Comparison of ENCODE assay signal across 1 cellular context in the genomic region with DNA sequence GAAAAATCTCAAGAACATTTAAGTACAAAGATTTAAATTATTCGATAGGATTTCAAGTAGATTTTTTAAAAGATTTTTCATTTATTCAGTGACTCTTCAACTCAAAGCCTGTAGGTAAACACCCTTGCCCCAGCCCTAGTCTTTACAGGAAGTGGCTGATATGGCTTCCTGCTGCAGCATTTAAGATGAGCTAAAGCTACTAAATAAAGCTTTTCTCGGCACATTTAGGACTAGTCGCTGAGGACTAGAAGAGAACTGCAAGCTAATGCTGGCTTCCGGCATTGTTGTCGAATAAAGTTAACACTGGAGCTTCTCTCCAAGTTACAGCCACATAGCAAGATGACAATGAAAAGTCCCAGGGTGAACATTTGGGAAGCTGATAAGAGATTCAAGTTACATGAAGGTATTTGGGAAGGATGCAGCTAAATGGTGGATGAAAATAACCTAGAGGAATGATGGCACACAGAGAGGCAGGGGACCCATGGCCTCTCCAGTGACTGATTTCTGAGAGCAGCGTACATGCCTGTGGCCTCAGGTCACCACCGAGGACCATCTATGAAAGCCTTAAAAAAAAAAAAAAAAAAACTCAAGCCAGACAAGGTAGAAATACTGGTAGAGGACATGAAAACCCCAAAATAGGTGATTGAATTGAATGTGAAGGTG.
TF ChIP-seq lines count a peak whose summit lies in the region.

No MANE protein-coding gene starts in this region.

TF ChIP-seq in WTC11, 78 proteins besides CTCF, POLR2A, EP300 and RAD21 (continued from another document):
- TF ChIP-seq, protein P1, sequence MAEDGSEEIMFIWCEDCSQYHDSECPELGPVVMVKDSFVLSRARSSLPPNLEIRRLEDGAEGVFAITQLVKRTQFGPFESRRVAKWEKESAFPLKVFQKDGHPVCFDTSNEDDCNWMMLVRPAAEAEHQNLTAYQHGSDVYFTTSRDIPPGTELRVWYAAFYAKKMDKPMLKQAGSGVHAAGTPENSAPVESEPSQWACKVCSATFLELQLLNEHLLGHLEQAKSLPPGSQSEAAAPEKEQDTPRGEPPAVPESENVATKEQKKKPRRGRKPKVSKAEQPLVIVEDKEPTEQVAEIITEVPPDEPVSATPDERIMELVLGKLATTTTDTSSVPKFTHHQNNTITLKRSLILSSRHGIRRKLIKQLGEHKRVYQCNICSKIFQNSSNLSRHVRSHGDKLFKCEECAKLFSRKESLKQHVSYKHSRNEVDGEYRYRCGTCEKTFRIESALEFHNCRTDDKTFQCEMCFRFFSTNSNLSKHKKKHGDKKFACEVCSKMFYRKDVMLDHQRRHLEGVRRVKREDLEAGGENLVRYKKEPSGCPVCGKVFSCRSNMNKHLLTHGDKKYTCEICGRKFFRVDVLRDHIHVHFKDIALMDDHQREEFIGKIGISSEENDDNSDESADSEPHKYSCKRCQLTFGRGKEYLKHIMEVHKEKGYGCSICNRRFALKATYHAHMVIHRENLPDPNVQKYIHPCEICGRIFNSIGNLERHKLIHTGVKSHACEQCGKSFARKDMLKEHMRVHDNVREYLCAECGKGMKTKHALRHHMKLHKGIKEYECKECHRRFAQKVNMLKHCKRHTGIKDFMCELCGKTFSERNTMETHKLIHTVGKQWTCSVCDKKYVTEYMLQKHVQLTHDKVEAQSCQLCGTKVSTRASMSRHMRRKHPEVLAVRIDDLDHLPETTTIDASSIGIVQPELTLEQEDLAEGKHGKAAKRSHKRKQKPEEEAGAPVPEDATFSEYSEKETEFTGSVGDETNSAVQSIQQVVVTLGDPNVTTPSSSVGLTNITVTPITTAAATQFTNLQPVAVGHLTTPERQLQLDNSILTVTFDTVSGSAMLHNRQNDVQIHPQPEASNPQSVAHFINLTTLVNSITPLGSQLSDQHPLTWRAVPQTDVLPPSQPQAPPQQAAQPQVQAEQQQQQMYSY (CRISPR knock-in tag; IDR thresholded peaks at IDR 0.05), result no peak
- no peak for TF ChIP-seq PRRX2 (CRISPR knock-in tag; IDR thresholded peaks at IDR 0.05)
- TF ChIP-seq, protein P2, sequence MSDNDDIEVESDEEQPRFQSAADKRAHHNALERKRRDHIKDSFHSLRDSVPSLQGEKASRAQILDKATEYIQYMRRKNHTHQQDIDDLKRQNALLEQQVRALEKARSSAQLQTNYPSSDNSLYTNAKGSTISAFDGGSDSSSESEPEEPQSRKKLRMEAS (CRISPR knock-in tag; IDR thresholded peaks at IDR 0.05), result no peak
